ENCODE assay signal across 10 cellular contexts in the genomic region with DNA sequence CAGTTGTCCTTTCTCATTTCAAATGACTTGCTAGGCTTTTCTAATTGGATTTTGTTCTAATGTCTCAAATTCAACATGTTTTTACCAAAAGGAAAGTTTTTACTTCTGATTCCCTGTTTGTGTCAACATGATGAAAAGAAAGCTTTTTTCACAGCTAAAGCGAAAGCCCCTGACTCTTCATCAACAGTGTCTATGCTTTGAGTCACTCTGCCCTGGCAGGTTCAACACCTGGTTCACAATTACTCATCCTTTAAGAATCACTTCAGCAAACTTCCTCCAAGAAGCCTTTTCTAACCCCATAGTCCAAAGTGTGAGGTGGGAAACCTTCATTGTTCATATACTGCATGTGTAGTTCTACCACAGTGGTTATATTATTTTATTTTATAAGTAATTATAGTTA. TPM values are rescaled to one million over a fixed set of nuclear protein-coding genes. Genes with fewer than 3 reads are reported as not detected.
DNase-seq lines count a peak whose midpoint lies in the region; ATAC-seq and TF ChIP-seq lines count a peak whose summit lies in the region.
"Had no signal": no experiment of that assay in that cellular context is flagged by ENCODE, and none has a peak within 500 bp of the region (broad histone marks: within the 10 kb centered on the region; RNA-seq: fewer than 3 reads in every experiment).

No MANE protein-coding gene starts in this region.

- no peak for TF ChIP-seq POLR2A in esophagus squamous epithelium (IDR thresholded peaks at IDR 0.05)

- peak overlapping the region in 3 of 4 donors; percentile 27 to 82 (median 65) for H3K27ac ChIP-seq in esophagus squamous epithelium

- TF ChIP-seq CTCF in esophagus squamous epithelium (IDR thresholded peaks at IDR 0.05), result no peak

- no peak for DNase-seq in esophagus squamous epithelium (lab: John Stamatoyannopoulos, UW)
- no peak for DNase-seq in T1000 (lab: John Stamatoyannopoulos, UW)
- DNase-seq in activated CD4-positive, alpha-beta T cell treated with anti-CD3 and anti-CD28 coated beads for 48 hours, result no peak
- no peak for DNase-seq in occipital lobe (lab: John Stamatoyannopoulos, UW)
- no peak for DNase-seq in T-helper 9 cell
- DNase-seq: central memory CD4-positive, alpha-beta T cell had no signal

- peak; percentile 93 for ATAC-seq in GM18499 (IDR thresholded peaks at IDR 0.05; ENCODE audit: insufficient read depth, unreplicated experiment)
- ATAC-seq in GM21390 (IDR thresholded peaks at IDR 0.05; ENCODE audit: unreplicated experiment), result peak; percentile 82
- ATAC-seq in HG03159 (IDR thresholded peaks at IDR 0.05; ENCODE audit: unreplicated experiment), result peak; percentile 94

- peaks cover 0 to 86% (median 20%) of the 10 kb centered on the region in 3 donors for H3K4me1 ChIP-seq in esophagus squamous epithelium

- WGBS in esophagus squamous epithelium, 2 donors, result 28 to 30% methylated on average over 1 of the region's 1 CpG

- no peak overlapping the region for H3K4me3 ChIP-seq in esophagus squamous epithelium

- no peaks in the 10 kb centered on the region for H3K27me3 ChIP-seq in esophagus squamous epithelium

- H3K36me3 ChIP-seq in esophagus squamous epithelium, result no peaks in the 10 kb centered on the region

- H3K9me3 ChIP-seq in esophagus squamous epithelium, result no peaks in the 10 kb centered on the region

- intact Hi-C loops in esophagus squamous epithelium (cut with DNase I), result no loop called here

RNA-seq across cellular contexts. Expression of gene DSG2, which starts 7.6 kb away (rescaled TPM):
- total RNA-seq in esophagus squamous epithelium (10 to 100 TPM in 1 of 4 donors, 1 to 10 TPM in 3; 7.3 to 18.8 (median 9.7) TPM), occipital lobe (3.3 TPM)

RNA-seq across cellular contexts. Expression of gene DSG3, which starts 42.8 kb away (rescaled TPM):
- total RNA-seq in esophagus squamous epithelium (100 to 1,000 TPM; 513 to 856 (median 737) TPM), occipital lobe (0.16 TPM)
- total RNA-seq: progenitor cell of endocrine pancreas had no signal

Comparison
In these comparisons a context has a peak if more than half of its experiments do, and no peak if none do; other contexts are left out.
1. RNA of gene DSG3, which starts 42.8 kb away (total RNA-seq): 513 to 856 TPM in esophagus squamous epithelium; 0.16 TPM in occipital lobe (single experiment); every median in the first group is over 100 times any median in the second.
2. Peak in every context shown above with its lines, with median percentiles within 50 percentile points of each other: ATAC-seq.